ENCODE assay signal across 1 cellular context in the genomic region with DNA sequence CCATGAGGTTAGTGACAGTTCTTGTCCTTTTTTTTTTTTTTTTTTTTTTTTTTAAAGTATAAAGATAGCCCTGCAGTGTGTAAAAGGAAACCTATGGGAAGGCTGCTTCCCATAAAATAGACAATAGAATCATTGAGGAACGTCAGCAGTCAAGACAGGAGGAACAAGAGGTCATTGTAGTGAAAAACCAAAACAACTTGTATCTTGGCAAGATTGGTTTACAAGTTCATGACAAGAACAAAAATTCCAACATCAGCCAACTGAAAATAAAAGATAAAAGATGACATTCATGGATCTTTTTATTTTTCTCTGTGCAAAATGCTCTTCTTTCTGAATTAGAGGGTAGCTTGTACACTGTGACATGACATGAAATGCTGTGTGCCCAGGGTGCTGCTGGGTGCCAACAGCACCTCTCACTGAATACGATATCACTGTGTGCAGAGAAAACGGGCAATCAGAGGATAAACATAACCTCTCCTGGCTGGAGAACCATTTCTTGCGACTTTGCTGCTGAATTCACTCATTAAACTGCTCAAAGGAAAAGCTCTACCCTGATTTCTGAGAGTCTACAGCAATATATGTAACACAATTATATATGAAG.
TF ChIP-seq lines count a peak whose summit lies in the region.

No MANE protein-coding gene starts in this region.

TF ChIP-seq in endothelial cell of umbilical vein, 7 proteins besides CTCF, POLR2A, EP300 and RAD21 (continued from another document):
- TF ChIP-seq, protein P1, sequence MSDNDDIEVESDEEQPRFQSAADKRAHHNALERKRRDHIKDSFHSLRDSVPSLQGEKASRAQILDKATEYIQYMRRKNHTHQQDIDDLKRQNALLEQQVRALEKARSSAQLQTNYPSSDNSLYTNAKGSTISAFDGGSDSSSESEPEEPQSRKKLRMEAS (IDR thresholded peaks at IDR 0.05; ENCODE audit: insufficient read depth, insufficient read length) = no peak
- TF ChIP-seq FOS (IDR thresholded peaks at IDR 0.05; ENCODE audit: borderline replicate concordance, insufficient read depth, low read length) = no peak
TF ChIP-seq in endothelial cell of umbilical vein: peak in this region for 0.
